ENCODE assay signal across 7 cellular contexts in the genomic region with DNA sequence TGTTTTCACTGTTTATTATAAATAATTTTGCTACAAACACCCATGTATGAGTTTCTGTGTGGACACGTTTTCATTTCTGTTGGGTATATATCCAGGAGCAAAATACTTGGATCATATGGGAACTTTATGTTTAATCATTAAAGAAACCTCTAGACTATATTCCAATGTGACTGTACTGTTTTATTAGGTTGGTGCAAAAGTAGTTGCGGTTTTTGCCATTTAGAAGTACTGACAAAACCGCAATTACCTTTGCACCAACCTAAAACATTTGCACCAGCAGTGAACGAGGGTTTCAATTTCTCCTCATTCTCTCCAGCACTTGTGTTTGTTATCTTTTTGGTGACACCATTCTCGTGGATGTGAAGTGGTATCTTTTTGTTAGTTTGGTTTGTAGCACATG.
"Had no signal": no experiment of that assay in that cellular context is flagged by ENCODE, and none has a peak within 500 bp of the region (broad histone marks: within the 10 kb centered on the region; RNA-seq: fewer than 3 reads in every experiment).

No MANE protein-coding gene starts in this region.

- H3K4me1 ChIP-seq: HAP-1 had no signal

- DNase-seq: GM23248, GOT3, H7, KG1 had no signal

- H3K9me3 ChIP-seq: HAP-1 had no signal

- H3K36me3 ChIP-seq: HAP-1 had no signal

- H2AFZ ChIP-seq: GM23248 had no signal

- H3K9ac ChIP-seq: GM23248 had no signal

- FAIRE-seq: HTR-8/SVneo had no signal

- H3K4me3 ChIP-seq: GM23248, HAP-1 had no signal

- H3K27ac ChIP-seq: GM23248 had no signal

- ATAC-seq: HCT116 had no signal
